17 cellular contexts compared by ENCODE assay signal in genomic region chr9:89243296-89244061, GRCh38.
"Had no signal": no experiment of that assay in that cellular context is flagged by ENCODE, and none has a peak within 500 bp of the region (broad histone marks: within the 10 kb centered on the region; RNA-seq: fewer than 3 reads in every experiment).

No MANE protein-coding gene starts in this region.

- ATAC-seq: activated naive CD8-positive, alpha-beta T cell treated with anti-CD3 and anti-CD28 coated beads, Interleukin-2, amount 50 U/mL, for 24 hours; left cardiac atrium; natural killer cell; right cardiac atrium had no signal

- DNase-seq: activated CD4-positive, alpha-beta memory T cell treated with anti-CD3 and anti-CD28 coated beads, Interleukin-2, amount 10 ng/mL, durations not matched to agents 7 days and 5 days; activated CD4-positive, alpha-beta T cell treated with anti-CD3 and anti-CD28 coated beads for 1 hour; activated CD8-positive, alpha-beta memory T cell treated with anti-CD3 and anti-CD28 coated beads, Interleukin-2, amount 50 U/mL, for 4 hours; activated naive CD8-positive, alpha-beta T cell treated with anti-CD3 and anti-CD28 coated beads, Interleukin-2, amount 50 U/mL, for 24 hours; dorsolateral prefrontal cortex; hypothalamus; immature natural killer cell; left cardiac atrium; natural killer cell; nucleus accumbens; right cardiac atrium; stimulated activated CD4-positive, alpha-beta T cell treated with anti-CD3 and anti-CD28 coated beads, Interleukin-1b, Interleukin-23, amount 100 ng/mL, for 48 hours; stimulated activated naive CD4-positive, alpha-beta T cell; substantia nigra; T-helper 9 cell; trophoblast cell had no signal

- H3K4me3 ChIP-seq: ascending aorta, dorsolateral prefrontal cortex had no signal

- H3K27me3 ChIP-seq: ascending aorta, dorsolateral prefrontal cortex had no signal

- H3K27ac ChIP-seq: ascending aorta, dorsolateral prefrontal cortex had no signal

- H3K4me1 ChIP-seq: ascending aorta had no signal

- H3K36me3 ChIP-seq: ascending aorta had no signal
